21 cellular contexts compared by ENCODE assay signal in genomic region chr1:33762099-33762830, GRCh38.
A peak's percentile ranks its signal among the peaks of the same experiment; 100 is the strongest.
DNase-seq lines count a peak whose midpoint lies in the region; ATAC-seq and TF ChIP-seq lines count a peak whose summit lies in the region.
"Had no signal": no experiment of that assay in that cellular context is flagged by ENCODE, and none has a peak within 500 bp of the region (broad histone marks: within the 10 kb centered on the region; RNA-seq: fewer than 3 reads in every experiment).

No MANE protein-coding gene starts in this region.

- H3K4me1 ChIP-seq in gastrocnemius medialis (no peaks in the 10 kb centered on the region), upper lobe of right lung (peaks cover 4% of the 10 kb centered on the region)
- no peaks in the 10 kb centered on the region for H3K4me1 ChIP-seq in naive thymus-derived CD4-positive, alpha-beta T cell (ENCODE audit: control insufficient read depth in 2 of 2, insufficient read depth in 2 of 2, low read length in 2 of 2)
- H3K4me1 ChIP-seq: neural progenitor cell had no signal

- CTCF ChIA-PET in naive thymus-derived CD4-positive, alpha-beta T cell (lab: Charles Lee), result no interaction called here

- POLR2A ChIA-PET in naive thymus-derived CD4-positive, alpha-beta T cell (lab: Charles Lee), result no interaction called here

- peaks cover under 1 to 35% (median 14%) of the 10 kb centered on the region in 5 donors for H3K27me3 Mint-ChIP-seq in naive thymus-derived CD4-positive, alpha-beta T cell
- peaks cover 7% of the 10 kb centered on the region for H3K27me3 Mint-ChIP-seq in type B pancreatic cell

- H3K27ac Mint-ChIP-seq in naive thymus-derived CD4-positive, alpha-beta T cell, result no peak overlapping the region
- no peak overlapping the region for H3K27ac Mint-ChIP-seq in type B pancreatic cell
- H3K27ac Mint-ChIP-seq: neural progenitor cell had no signal

- no peak overlapping the region for H3K4me3 Mint-ChIP-seq in naive thymus-derived CD4-positive, alpha-beta T cell
- H3K4me3 Mint-ChIP-seq in type B pancreatic cell, result no peak overlapping the region
- H3K4me3 Mint-ChIP-seq: neural progenitor cell had no signal

- H3K27me3 ChIP-seq in gastrocnemius medialis, result no peaks in the 10 kb centered on the region
- no peaks in the 10 kb centered on the region for H3K27me3 ChIP-seq in naive thymus-derived CD4-positive, alpha-beta T cell (ENCODE audit: control insufficient read depth in 2 of 2, insufficient read depth in 2 of 2, low read length in 2 of 2)
- H3K27me3 ChIP-seq in upper lobe of right lung, result no peaks in the 10 kb centered on the region
- H3K27me3 ChIP-seq: neural progenitor cell had no signal

- H3K27ac ChIP-seq in angular gyrus (ENCODE audit: low read depth, low read length), result peak overlapping the region; percentile 1
- H3K27ac ChIP-seq in gastrocnemius medialis, result peak overlapping the region in 2 of 4 donors; percentile 13 to 20
- no peak overlapping the region for H3K27ac ChIP-seq in naive thymus-derived CD4-positive, alpha-beta T cell (ENCODE audit: low read depth, low read length)
- no peak overlapping the region for H3K27ac ChIP-seq in upper lobe of right lung
- H3K27ac ChIP-seq: HL-60, neural progenitor cell, SK-N-MC had no signal

- DNase-seq in AG09309 (ENCODE audit: low read depth) (peak; percentile 40), fibroblast of the conjunctiva (ENCODE audit: low read depth) (peak; percentile 22), gastrocnemius medialis (no peak), type B pancreatic cell (ENCODE audit: extremely low spot score, unreplicated experiment) (no peak), NCI-H2081 treated with DMSO at 0.1 percent for 48 hours (lab: John Stamatoyannopoulos, UW) (no peak), upper lobe of right lung (no peak)
- DNase-seq in naive thymus-derived CD4-positive, alpha-beta T cell, result no peak
- DNase-seq: activated CD4-positive, alpha-beta T cell treated with anti-CD3 and anti-CD28 coated beads for 1 hour; activated gamma-delta T cell treated with Interleukin-2 at 50 U/mL for 16 hours; AML-193; dermis blood vessel endothelial cell; GOT3; NCI-H1092; NCI-H748 treated with DMSO at 0.1 percent for 48 hours; stimulated activated naive CD8-positive, alpha-beta T cell treated with anti-CD3 and anti-CD28 coated beads, Interleukin-15, Interleukin-2, amounts not matched to agents 100 U/mL and 50 U/mL, for 24 hours; T1000 had no signal

- no peak for TF ChIP-seq POLR2A in gastrocnemius medialis (IDR thresholded peaks at IDR 0.05)

- ATAC-seq in gastrocnemius medialis, result peak; percentile 22 to 35
- ATAC-seq in naive thymus-derived CD4-positive, alpha-beta T cell, result no peak
- no peak for ATAC-seq in upper lobe of right lung
- ATAC-seq: Panc1; stimulated activated naive CD8-positive, alpha-beta T cell treated with anti-CD3 and anti-CD28 coated beads, Interleukin-15, Interleukin-2, amounts not matched to agents 100 U/mL and 50 U/mL, for 24 hours had no signal

- H3K36me3 Mint-ChIP-seq in naive thymus-derived CD4-positive, alpha-beta T cell, result no peaks in the 10 kb centered on the region
- no peaks in the 10 kb centered on the region for H3K36me3 Mint-ChIP-seq in type B pancreatic cell
- H3K36me3 Mint-ChIP-seq: neural progenitor cell had no signal

- H3K4me3 ChIP-seq in AG09309 (ENCODE audit: control insufficient read depth, low read depth, low read length), result no peak overlapping the region
- H3K4me3 ChIP-seq in gastrocnemius medialis, result no peak overlapping the region
- no peak overlapping the region for H3K4me3 ChIP-seq in naive thymus-derived CD4-positive, alpha-beta T cell (ENCODE audit: low read length)
- H3K4me3 ChIP-seq in upper lobe of right lung, result no peak overlapping the region
- H3K4me3 ChIP-seq: neural progenitor cell, SK-N-MC had no signal

- no peaks in the 10 kb centered on the region for H3K36me3 ChIP-seq in gastrocnemius medialis
- H3K36me3 ChIP-seq in naive thymus-derived CD4-positive, alpha-beta T cell (ENCODE audit: control insufficient read depth in 2 of 3, insufficient read depth in 3 of 3, low read length in 3 of 3), result no peaks in the 10 kb centered on the region
- H3K36me3 ChIP-seq in upper lobe of right lung, result no peaks in the 10 kb centered on the region
- H3K36me3 ChIP-seq: neural progenitor cell had no signal

- H3K4me1 Mint-ChIP-seq in naive thymus-derived CD4-positive, alpha-beta T cell, result no peaks in the 10 kb centered on the region
- no peaks in the 10 kb centered on the region for H3K4me1 Mint-ChIP-seq in type B pancreatic cell (ENCODE audit: unreplicated experiment)
- H3K4me1 Mint-ChIP-seq: neural progenitor cell had no signal

- H3K9me3 ChIP-seq in gastrocnemius medialis (no peaks in the 10 kb centered on the region), upper lobe of right lung (no peaks in the 10 kb centered on the region)
- no peaks in the 10 kb centered on the region for H3K9me3 ChIP-seq in naive thymus-derived CD4-positive, alpha-beta T cell (ENCODE audit: control insufficient read depth in 2 of 3, low read length in 3 of 3)

- TF ChIP-seq CTCF in AG09309 (IDR thresholded peaks at IDR 0.05; ENCODE audit: control insufficient read depth, insufficient read depth, low read depth, low read length, missing control alignments), result no peak
- no peak for TF ChIP-seq CTCF in gastrocnemius medialis (IDR thresholded peaks at IDR 0.05 in 4 of 5, conservative IDR thresholded peaks at IDR 0.05 in 1 of 5)
- no peak for TF ChIP-seq CTCF in type B pancreatic cell (conservative IDR thresholded peaks at IDR 0.05)
- no peak for TF ChIP-seq CTCF in upper lobe of right lung (IDR thresholded peaks at IDR 0.05)

- peaks cover 0 to 10% (median 2%) of the 10 kb centered on the region in 11 donors for H3K9me3 Mint-ChIP-seq in naive thymus-derived CD4-positive, alpha-beta T cell
- no peaks in the 10 kb centered on the region for H3K9me3 Mint-ChIP-seq in type B pancreatic cell
- H3K9me3 Mint-ChIP-seq: neural progenitor cell had no signal

- intact Hi-C loops in gastrocnemius medialis (cut with DNase I; ENCODE audit: low total_unique reads) (no loop called here), upper lobe of right lung (cut with DNase I) (no loop called here)
- intact Hi-C loops in naive thymus-derived CD4-positive, alpha-beta T cell (cut with micrococcal nuclease), result no loop called here

- in situ Hi-C loops in gastrocnemius medialis (cut with MboI; ENCODE audit: low sequenced_read_pairs in 4 of 4), result no loop called here

Comparison
In these comparisons a context has a peak if more than half of its experiments do, and no peak if none do; other contexts are left out.
1. DNase-seq: peak in AG09309 (single experiment) and fibroblast of the conjunctiva (single experiment); none in gastrocnemius medialis (0 of 2), naive thymus-derived CD4-positive, alpha-beta T cell (0 of 9), type B pancreatic cell (single experiment), NCI-H2081 treated with DMSO at 0.1 percent for 48 hours (single experiment) and upper lobe of right lung (single experiment).
2. ATAC-seq: peak in gastrocnemius medialis (2 of 2); none in naive thymus-derived CD4-positive, alpha-beta T cell (single experiment) and upper lobe of right lung (single experiment).